Comparison of ENCODE assay signal across 34 cellular contexts in the genomic region with DNA sequence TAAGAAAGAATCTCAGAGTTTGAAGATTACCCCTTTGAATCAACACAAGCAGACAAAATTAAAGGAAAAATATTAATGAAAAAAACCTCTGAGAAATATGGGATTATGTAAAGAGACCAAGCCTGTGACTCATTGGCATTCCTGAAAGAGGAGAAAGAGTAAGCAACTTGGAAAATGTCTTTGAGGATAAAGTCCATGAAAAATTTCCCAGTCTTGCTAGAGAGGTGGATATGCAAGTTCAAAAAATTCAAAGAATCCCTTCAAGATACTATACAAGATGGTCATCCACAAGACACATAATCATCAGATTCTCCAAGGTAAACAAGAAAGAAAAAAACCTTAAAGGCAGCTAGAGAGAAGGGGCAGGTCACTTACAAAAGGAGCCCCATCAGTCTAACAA. TPM values are rescaled to one million over a fixed set of nuclear protein-coding genes. Genes with fewer than 3 reads are reported as not detected.
"Had no signal": no experiment of that assay in that cellular context is flagged by ENCODE, and none has a peak within 500 bp of the region (broad histone marks: within the 10 kb centered on the region; RNA-seq: fewer than 3 reads in every experiment).

No MANE protein-coding gene starts in this region.

- ATAC-seq: activated CD4-positive, alpha-beta T cell treated with anti-CD3 and anti-CD28 coated beads for 36 hours; activated CD4-positive, CD25-positive, alpha-beta regulatory T cell treated with anti-CD3 and anti-CD28 coated beads, Interleukin-2, amount 50 U/mL, for 24 hours; activated CD8-positive, alpha-beta T cell treated with anti-CD3 and anti-CD28 coated beads, Interleukin-2, amount 10 ng/mL, durations not matched to agents 7 days and 5 days; WTC11 had no signal

- DNase-seq: activated CD4-positive, alpha-beta T cell treated with anti-CD3 and anti-CD28 coated beads for 36 hours; activated CD4-positive, alpha-beta T cell treated with anti-CD3 and anti-CD28 coated beads, Interleukin-2, amount 10 ng/mL, durations not matched to agents 7 days and 5 days; activated CD4-positive, alpha-beta T cell treated with anti-CD3 and anti-CD28 coated beads, Interleukin-2, amount 50 U/mL, for 48 hours; activated CD8-positive, alpha-beta T cell treated with anti-CD3 and anti-CD28 coated beads, Interleukin-2, amount 10 ng/mL, durations not matched to agents 7 days and 5 days; activated gamma-delta T cell; activated naive CD4-positive, alpha-beta T cell treated with Interleukin-2 at 50 U/mL for 16 hours; activated naive CD8-positive, alpha-beta T cell treated with anti-CD3 and anti-CD28 coated beads, Interleukin-2, amount 10 ng/mL, durations not matched to agents 7 days and 5 days; activated T-cell treated with anti-CD3 and anti-CD28 coated beads, Interleukin-2, amount 50 U/mL, for 24 hours; amygdala; MG63; NCI-H1048; NCI-H1105 treated with DMSO at 0.1 percent for 48 hours; NCI-H1436; NCI-H1694 treated with DMSO at 0.1 percent for 48 hours; NCI-H2029; NCI-H345; NCI-H526; NCI-H748 treated with DMSO at 0.1 percent for 48 hours; NK-92 treated with Interleukin-12 subunit alpha and Interleukin-12 subunit beta, amount 100 ng/mL, for 24 hours; PC-9; SHP77; SJCRH30 had no signal

- H3K4me1 Mint-ChIP-seq: activated CD4-positive, alpha-beta T cell treated with anti-CD3 and anti-CD28 coated beads for 36 hours; activated CD4-positive, alpha-beta T cell treated with anti-CD3 and anti-CD28 coated beads, Interleukin-2, amount 10 ng/mL, durations not matched to agents 7 days and 5 days; activated naive CD4-positive, alpha-beta T cell treated with anti-CD3 and anti-CD28 coated beads, Interleukin-2, amount 50 U/mL, for 24 hours; activated naive CD8-positive, alpha-beta T cell treated with anti-CD3 and anti-CD28 coated beads, Interleukin-2, amount 10 ng/mL, durations not matched to agents 7 days and 5 days; central memory CD8-positive, alpha-beta T cell; WTC11 had no signal

- H3K27ac Mint-ChIP-seq: activated CD4-positive, alpha-beta T cell treated with anti-CD3 and anti-CD28 coated beads for 36 hours; activated CD4-positive, alpha-beta T cell treated with anti-CD3 and anti-CD28 coated beads, Interleukin-2, amount 10 ng/mL, durations not matched to agents 7 days and 5 days; activated CD8-positive, alpha-beta T cell treated with anti-CD3 and anti-CD28 coated beads, Interleukin-2, amount 10 ng/mL, durations not matched to agents 7 days and 5 days; activated naive CD4-positive, alpha-beta T cell treated with anti-CD3 and anti-CD28 coated beads, Interleukin-2, amount 50 U/mL, for 24 hours; activated naive CD8-positive, alpha-beta T cell treated with anti-CD3 and anti-CD28 coated beads, Interleukin-2, amount 10 ng/mL, durations not matched to agents 7 days and 5 days; activated T-cell treated with anti-CD3 and anti-CD28 coated beads, Interleukin-2, amount 50 U/mL, for 24 hours; activated T-helper 2 cell treated with anti-CD3 and anti-CD28 coated beads, Interferon-gamma antibody, Interleukin-2, Interleukin-4, amounts not matched to agents 10 μg/mL and 5 μg/mL and 100 μg/mL, durations not matched to agents 14 hours and 24 hours and 36 hours; T-helper 1 cell treated with Interleukin-12 subunit alpha and Interleukin-12 subunit beta and Interleukin-4 antibody, amounts not matched to agents 30 μg/mL and 1 μg/mL, for 36 hours; T-helper 2 cell treated with Interferon-gamma antibody and Interleukin-4, amounts not matched to agents 5 μg/mL and 100 μg/mL, for 36 hours; WTC11 had no signal

- H3K9me3 Mint-ChIP-seq: activated CD4-positive, alpha-beta T cell treated with anti-CD3 and anti-CD28 coated beads, Interleukin-2, amount 10 ng/mL, durations not matched to agents 7 days and 5 days; activated naive CD4-positive, alpha-beta T cell treated with anti-CD3 and anti-CD28 coated beads, Interleukin-2, amount 50 U/mL, for 24 hours; activated naive CD8-positive, alpha-beta T cell treated with anti-CD3 and anti-CD28 coated beads, Interleukin-2, amount 10 ng/mL, durations not matched to agents 7 days and 5 days; activated T-cell treated with anti-CD3 and anti-CD28 coated beads, Interleukin-2, amount 50 U/mL, for 24 hours; activated T-helper 2 cell treated with anti-CD3 and anti-CD28 coated beads, Interferon-gamma antibody, Interleukin-2, Interleukin-4, amounts not matched to agents 10 μg/mL and 5 μg/mL and 100 μg/mL, durations not matched to agents 14 hours and 24 hours and 36 hours; central memory CD8-positive, alpha-beta T cell; T-helper 1 cell treated with Interleukin-12 subunit alpha and Interleukin-12 subunit beta and Interleukin-4 antibody, amounts not matched to agents 30 μg/mL and 1 μg/mL, for 36 hours; T-helper 2 cell treated with Interferon-gamma antibody and Interleukin-4, amounts not matched to agents 5 μg/mL and 100 μg/mL, for 36 hours had no signal

- H3K4me3 Mint-ChIP-seq: activated CD4-positive, alpha-beta T cell treated with anti-CD3 and anti-CD28 coated beads for 36 hours; activated CD4-positive, alpha-beta T cell treated with anti-CD3 and anti-CD28 coated beads, Interleukin-2, amount 10 ng/mL, durations not matched to agents 7 days and 5 days; activated CD8-positive, alpha-beta T cell treated with anti-CD3 and anti-CD28 coated beads, Interleukin-2, amount 10 ng/mL, durations not matched to agents 7 days and 5 days; activated naive CD4-positive, alpha-beta T cell treated with anti-CD3 and anti-CD28 coated beads, Interleukin-2, amount 50 U/mL, for 24 hours; activated naive CD8-positive, alpha-beta T cell treated with anti-CD3 and anti-CD28 coated beads, Interleukin-2, amount 10 ng/mL, durations not matched to agents 7 days and 5 days; activated T-cell treated with anti-CD3 and anti-CD28 coated beads, Interleukin-2, amount 50 U/mL, for 24 hours; central memory CD8-positive, alpha-beta T cell; T-helper 1 cell treated with Interleukin-12 subunit alpha and Interleukin-12 subunit beta and Interleukin-4 antibody, amounts not matched to agents 30 μg/mL and 1 μg/mL, for 36 hours; T-helper 2 cell treated with Interferon-gamma antibody and Interleukin-4, amounts not matched to agents 5 μg/mL and 100 μg/mL, for 36 hours; WTC11 had no signal

- H3K27me3 Mint-ChIP-seq: activated CD4-positive, alpha-beta T cell treated with anti-CD3 and anti-CD28 coated beads for 36 hours; activated CD4-positive, alpha-beta T cell treated with anti-CD3 and anti-CD28 coated beads, Interleukin-2, amount 10 ng/mL, durations not matched to agents 7 days and 5 days; activated naive CD4-positive, alpha-beta T cell treated with anti-CD3 and anti-CD28 coated beads, Interleukin-2, amount 50 U/mL, for 24 hours; activated naive CD8-positive, alpha-beta T cell treated with anti-CD3 and anti-CD28 coated beads, Interleukin-2, amount 10 ng/mL, durations not matched to agents 7 days and 5 days; activated T-cell treated with anti-CD3 and anti-CD28 coated beads, Interleukin-2, amount 50 U/mL, for 24 hours; central memory CD8-positive, alpha-beta T cell had no signal

- H3K36me3 Mint-ChIP-seq: activated naive CD4-positive, alpha-beta T cell treated with anti-CD3 and anti-CD28 coated beads, Interleukin-2, amount 50 U/mL, for 24 hours; activated naive CD8-positive, alpha-beta T cell treated with anti-CD3 and anti-CD28 coated beads, Interleukin-2, amount 10 ng/mL, durations not matched to agents 7 days and 5 days; WTC11 had no signal

RNA-seq across cellular contexts. Expression of a gene that starts 13.3 kb away (rescaled TPM):
- total RNA-seq: activated CD4-positive, alpha-beta T cell treated with anti-CD3 and anti-CD28 coated beads for 36 hours; activated CD4-positive, alpha-beta T cell treated with anti-CD3 and anti-CD28 coated beads, Interleukin-2, amount 10 ng/mL, durations not matched to agents 7 days and 5 days; activated CD8-positive, alpha-beta T cell treated with anti-CD3 and anti-CD28 coated beads, Interleukin-2, amount 10 ng/mL, durations not matched to agents 7 days and 5 days; activated naive CD8-positive, alpha-beta T cell treated with anti-CD3 and anti-CD28 coated beads, Interleukin-2, amount 10 ng/mL, durations not matched to agents 7 days and 5 days; activated T-helper 2 cell treated with anti-CD3 and anti-CD28 coated beads, Interferon-gamma antibody, Interleukin-2, Interleukin-4, amounts not matched to agents 10 μg/mL and 5 μg/mL and 100 μg/mL, durations not matched to agents 14 hours and 24 hours and 36 hours; ascending aorta; cardiac muscle cell; chondrocyte; NCI-H460; OCI-LY7; SJCRH30 had no signal
